ENCODE assay signal across 1 cellular context in the genomic region with DNA sequence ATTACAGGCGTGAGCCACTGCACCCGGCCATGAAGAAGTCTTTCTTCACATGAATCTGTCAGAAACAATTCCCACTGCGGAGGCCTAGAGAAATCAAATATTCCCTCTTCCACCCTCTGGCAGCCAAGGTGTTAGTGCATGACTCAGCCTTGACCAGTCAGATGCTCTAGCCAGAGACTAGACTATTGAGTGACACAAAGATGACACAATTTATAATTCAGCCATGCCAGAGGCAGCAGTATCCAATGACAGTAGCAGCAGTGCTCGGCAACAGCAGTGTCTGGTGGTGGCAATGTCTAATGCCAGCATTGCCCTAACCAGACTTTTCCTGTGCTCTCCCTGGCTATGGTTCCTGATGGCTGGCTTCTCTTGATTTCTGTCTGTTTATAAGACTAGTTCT.
TF ChIP-seq lines count a peak whose summit lies in the region.

No MANE protein-coding gene starts in this region.

TF ChIP-seq in IMR-90, 13 proteins besides CTCF, POLR2A, EP300 and RAD21:
- TF ChIP-seq CEBPB (IDR thresholded peaks at IDR 0.05; ENCODE audit: low read depth, low read length): peak; percentile 32; the same call in 1 of the 2 replicates
- TF ChIP-seq FOS (IDR thresholded peaks at IDR 0.05; ENCODE audit: low read depth, low read length): peak; percentile 45
- TF ChIP-seq, protein P1, sequence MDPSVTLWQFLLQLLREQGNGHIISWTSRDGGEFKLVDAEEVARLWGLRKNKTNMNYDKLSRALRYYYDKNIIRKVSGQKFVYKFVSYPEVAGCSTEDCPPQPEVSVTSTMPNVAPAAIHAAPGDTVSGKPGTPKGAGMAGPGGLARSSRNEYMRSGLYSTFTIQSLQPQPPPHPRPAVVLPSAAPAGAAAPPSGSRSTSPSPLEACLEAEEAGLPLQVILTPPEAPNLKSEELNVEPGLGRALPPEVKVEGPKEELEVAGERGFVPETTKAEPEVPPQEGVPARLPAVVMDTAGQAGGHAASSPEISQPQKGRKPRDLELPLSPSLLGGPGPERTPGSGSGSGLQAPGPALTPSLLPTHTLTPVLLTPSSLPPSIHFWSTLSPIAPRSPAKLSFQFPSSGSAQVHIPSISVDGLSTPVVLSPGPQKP (IDR thresholded peaks at IDR 0.05; ENCODE audit: borderline replicate concordance, low read depth, low read length): no peak
- TF ChIP-seq RFX5 (IDR thresholded peaks at IDR 0.05; ENCODE audit: low read depth, low read length): peak; percentile 84
